21 cellular contexts compared by ENCODE assay signal in genomic region chr5:145829708-145830361, GRCh38. TPM values are rescaled to one million over a fixed set of nuclear protein-coding genes. Genes with fewer than 3 reads are reported as not detected.
DNase-seq lines count a peak whose midpoint lies in the region; ATAC-seq, FAIRE-seq and TF ChIP-seq lines count a peak whose summit lies in the region.
"Had no signal": no experiment of that assay in that cellular context is flagged by ENCODE, and none has a peak within 500 bp of the region (broad histone marks: within the 10 kb centered on the region; RNA-seq: fewer than 3 reads in every experiment).

No MANE protein-coding gene starts in this region.

- TF ChIP-seq CTCF in body of pancreas (IDR thresholded peaks at IDR 0.05) = no peak
- TF ChIP-seq CTCF in mucosa of descending colon (IDR thresholded peaks at IDR 0.05) = no peak

- peak; percentile 65 for DNase-seq in GF-D8 (lab: John Stamatoyannopoulos, UW)
- peak; percentile 35 for DNase-seq in NCI-H1417 treated with DMSO at 0.1 percent for 48 hours (lab: John Stamatoyannopoulos, UW)
- DNase-seq in body of pancreas = peak; percentile 38 to 66 (median 52)
- DNase-seq in mucosa of descending colon = peak in 1 of 3 donors; percentile 40
- no peak for DNase-seq in GM12891 (ENCODE audit: insufficient read length, low spot score)
- DNase-seq in MV-4-11 (lab: John Stamatoyannopoulos, UW) = no peak
- DNase-seq in SKM-1 (lab: John Stamatoyannopoulos, UW; ENCODE audit: unreplicated experiment) = no peak
- DNase-seq: activated CD8-positive, alpha-beta T cell treated with anti-CD3 and anti-CD28 coated beads, Interleukin-2, amount 10 ng/mL, durations not matched to agents 7 days and 5 days; central memory CD4-positive, alpha-beta T cell; effector memory CD8-positive, alpha-beta T cell; hypothalamus; NCI-H2171 treated with DMSO at 0.1 percent for 48 hours; sigmoid colon; stimulated activated CD4-positive, alpha-beta T cell treated with anti-CD3 and anti-CD28 coated beads, Interleukin-2, amount 100 ng/mL, for 48 hours had no signal

- FAIRE-seq in GM12891 (lab: Jason Lieb, UNC) = no peak
- FAIRE-seq: D721Med had no signal

- H3K4me3 ChIP-seq in body of pancreas (no peak overlapping the region), mucosa of descending colon (no peak overlapping the region)
- H3K4me3 ChIP-seq: sigmoid colon, SK-N-MC had no signal

- H3K27me3 ChIP-seq in body of pancreas = no peaks in the 10 kb centered on the region
- H3K27me3 ChIP-seq: sigmoid colon had no signal

- TF ChIP-seq POLR2A in body of pancreas (IDR thresholded peaks at IDR 0.05) (no peak), GM12891 (IDR thresholded peaks at IDR 0.05; ENCODE audit: low read depth, low read length) (no peak)

- intact Hi-C loops in body of pancreas (cut with DNase I) (no loop called here), mucosa of descending colon (cut with DNase I, micrococcal nuclease) (loop anchor here in 1 of 2 donors (5.0 kb wide), 1 partner anchor 57 kb away; no protein-coding TSS in a partner anchor)

- ATAC-seq in body of pancreas (peak; percentile 47), mucosa of descending colon (peak; percentile 24)
- ATAC-seq: activated CD8-positive, alpha-beta T cell treated with anti-CD3 and anti-CD28 coated beads, Interleukin-2, amount 10 ng/mL, durations not matched to agents 7 days and 5 days; effector memory CD8-positive, alpha-beta T cell; HCT116 had no signal

- peak overlapping the region in 1 of 4 donors; percentile 45 for H3K27ac ChIP-seq in body of pancreas
- H3K27ac ChIP-seq: SK-N-MC, VCaP had no signal

- H3K9me3 ChIP-seq in body of pancreas (no peaks in the 10 kb centered on the region), mucosa of descending colon (no peaks in the 10 kb centered on the region)
- H3K9me3 ChIP-seq: sigmoid colon had no signal

- H3K36me3 ChIP-seq in body of pancreas (replicated peaks in 1 of 2; ENCODE audit: insufficient read depth in 1 of 2, low read depth in 2 of 2) (no peaks in the 10 kb centered on the region), mucosa of descending colon (ENCODE audit: low read depth) (no peaks in the 10 kb centered on the region)
- H3K36me3 ChIP-seq: sigmoid colon had no signal

- H3K4me1 ChIP-seq in body of pancreas = peaks cover 57% of the 10 kb centered on the region
- H3K4me1 ChIP-seq in mucosa of descending colon (ENCODE audit: low read depth) = peaks cover 3% of the 10 kb centered on the region

TF ChIP-seq in GM12891, 5 proteins besides CTCF, POLR2A, EP300 and RAD21:
- TF ChIP-seq POLR2AphosphoS5 (IDR thresholded peaks at IDR 0.05; ENCODE audit: low read depth, low read length) = no peak
- no peak for TF ChIP-seq TAF1 (IDR thresholded peaks at IDR 0.05; ENCODE audit: low read depth, low read length)
- no peak for TF ChIP-seq POU2F2 (IDR thresholded peaks at IDR 0.05; ENCODE audit: low read depth, low read length)
- TF ChIP-seq SPI1 (IDR thresholded peaks at IDR 0.05; ENCODE audit: low read depth, low read length) = no peak
- no peak for TF ChIP-seq PAX5 (IDR thresholded peaks at IDR 0.05; ENCODE audit: insufficient read depth, low read length, severe bottlenecking)
TF ChIP-seq in GM12891: peak in this region for 0.

RNA-seq across cellular contexts. Expression of gene PRELID2, which starts 5.3 kb away (rescaled TPM):
- total RNA-seq in body of pancreas (10 to 100 TPM; 17.1 to 22.4 TPM), mucosa of descending colon (100 to 1,000 TPM in 1 of 3 donors, 10 to 100 TPM in 2; 60.0 to 151 (median 77.9) TPM)
- 0.80 TPM for polyA plus RNA-seq in GM12891 (2012; ENCODE audit: low read depth, missing spikeins)

RNA-seq across cellular contexts. Expression of gene GRXCR2, which starts 43.0 kb away (rescaled TPM):
- total RNA-seq in body of pancreas = not detected
- not detected for total RNA-seq in mucosa of descending colon
- not detected for polyA plus RNA-seq in GM12891 (2012; ENCODE audit: low read depth, missing spikeins)
- total RNA-seq: activated CD8-positive, alpha-beta T cell treated with anti-CD3 and anti-CD28 coated beads, Interleukin-2, amount 10 ng/mL, durations not matched to agents 7 days and 5 days; activated T-helper 2 cell treated with anti-CD3 and anti-CD28 coated beads, Interferon-gamma antibody, Interleukin-2, Interleukin-4, amounts not matched to agents 10 μg/mL and 5 μg/mL and 100 μg/mL, durations not matched to agents 14 hours and 24 hours and 36 hours; omental fat pad; sigmoid colon; temporal lobe had no signal
- polyA plus RNA-seq: sigmoid colon had no signal

Comparison
In these comparisons a context has a peak if more than half of its experiments do, and no peak if none do; other contexts are left out.
1. DNase-seq: peak in GF-D8 (single experiment), NCI-H1417 treated with DMSO at 0.1 percent for 48 hours (single experiment) and body of pancreas (4 of 4); none in GM12891 (single experiment), MV-4-11 (single experiment) and SKM-1 (single experiment).